ENCODE assay signal across 1 cellular context in the genomic region with DNA sequence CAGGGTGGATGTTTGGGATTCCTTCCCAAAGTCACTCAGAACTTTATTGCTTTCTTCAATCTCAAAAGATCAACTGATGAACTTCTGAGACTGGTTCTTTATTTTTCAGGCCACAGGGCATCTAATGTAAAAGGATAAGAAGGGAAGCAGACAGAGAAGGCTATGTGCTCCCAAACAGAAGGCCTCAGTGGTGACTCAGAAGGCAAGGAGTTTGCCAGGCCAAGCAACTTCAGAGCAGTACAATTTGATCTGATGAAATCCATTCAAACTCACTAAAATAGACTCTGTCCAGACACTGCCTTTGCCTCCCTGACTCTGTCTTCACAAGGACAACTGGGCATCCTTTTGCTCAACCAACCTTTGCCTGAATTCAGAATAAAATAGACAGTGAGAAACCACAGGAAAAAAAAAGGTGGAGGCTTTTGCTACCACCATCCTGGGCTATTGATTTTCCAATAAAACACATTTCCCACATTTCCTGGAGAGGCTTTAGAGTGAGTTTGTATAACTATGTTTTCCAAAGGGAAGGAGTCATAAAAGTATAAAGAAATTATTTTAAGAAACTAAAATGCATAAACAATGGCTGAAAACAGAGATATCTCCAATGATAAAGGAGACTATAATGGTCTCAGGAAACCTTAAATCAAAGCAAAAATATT.
TF ChIP-seq lines count a peak whose summit lies in the region.

No MANE protein-coding gene starts in this region.

TF ChIP-seq in SK-N-SH, 30 proteins besides CTCF, POLR2A, EP300 and RAD21 (continued from another document):
- TF ChIP-seq JUND (IDR thresholded peaks at IDR 0.05) (peak; percentile 57), FOXJ3 (CRISPR knock-in tag; IDR thresholded peaks at IDR 0.05) (no peak)
TF ChIP-seq in SK-N-SH: peak in this region for 5.
